Comparison of ENCODE assay signal across 1 cellular context in genomic region chr7:129127601-129128000, GRCh38.
TF ChIP-seq lines count a peak whose summit lies in the region.

No MANE protein-coding gene starts in this region.

TF ChIP-seq in K562, 482 proteins besides CTCF, POLR2A, EP300 and RAD21:
- no peak for TF ChIP-seq CREB5 (CRISPR knock-in tag; IDR thresholded peaks at IDR 0.05)
- TF ChIP-seq EGR1 (conservative IDR thresholded peaks at IDR 0.05) = peak; percentile 40; the same call in 1 of the 2 replicates
TF ChIP-seq in K562: peak in this region for 1.
